Comparison of ENCODE assay signal across 10 cellular contexts in the genomic region with DNA sequence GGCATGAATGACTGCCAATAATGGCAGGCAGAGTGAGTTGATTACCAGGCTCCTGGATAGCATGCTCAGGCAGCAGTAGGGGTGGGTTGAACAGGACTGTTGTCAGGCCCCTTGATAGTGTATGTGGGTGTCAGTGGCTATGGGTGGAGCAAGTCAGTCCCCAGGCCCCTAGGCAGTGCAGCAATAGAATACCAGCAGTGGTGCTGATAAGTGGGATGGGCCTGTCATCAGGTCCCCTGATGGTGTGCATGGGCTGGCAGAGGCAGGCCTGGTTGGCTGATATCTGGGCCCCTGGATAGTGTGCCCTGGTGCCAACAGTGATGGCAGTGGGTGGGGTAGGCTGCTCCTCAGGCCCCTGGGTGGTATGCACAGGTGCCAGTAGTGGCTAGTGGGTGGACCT. TPM values are rescaled to one million over a fixed set of nuclear protein-coding genes. Genes with fewer than 3 reads are reported as not detected.
"Had no signal": no experiment of that assay in that cellular context is flagged by ENCODE, and none has a peak within 500 bp of the region (broad histone marks: within the 10 kb centered on the region; RNA-seq: fewer than 3 reads in every experiment).

No MANE protein-coding gene starts in this region.

- H3K4me3 ChIP-seq: GM23248, HAP-1 had no signal

- H2AFZ ChIP-seq: GM23248 had no signal

- DNase-seq: GM23248, GOT3, H7, HFFc6 had no signal

- ATAC-seq: HCT116, HepG2 had no signal

- H3K4me1 ChIP-seq: HAP-1 had no signal

- H3K9me3 ChIP-seq: HAP-1 had no signal

- H3K9ac ChIP-seq: GM23248 had no signal

- H3K36me3 ChIP-seq: HAP-1 had no signal

- H3K27ac ChIP-seq: GM23248, HL-60 had no signal

RNA-seq across cellular contexts. Expression of gene SMCO2, which starts 32.4 kb away (rescaled TPM):
- total RNA-seq: GM23248, H4, H7, HepG2, HFFc6 had no signal
- polyA plus RNA-seq: GM23248, IgD-negative memory B cell had no signal
